In the genomic region with DNA sequence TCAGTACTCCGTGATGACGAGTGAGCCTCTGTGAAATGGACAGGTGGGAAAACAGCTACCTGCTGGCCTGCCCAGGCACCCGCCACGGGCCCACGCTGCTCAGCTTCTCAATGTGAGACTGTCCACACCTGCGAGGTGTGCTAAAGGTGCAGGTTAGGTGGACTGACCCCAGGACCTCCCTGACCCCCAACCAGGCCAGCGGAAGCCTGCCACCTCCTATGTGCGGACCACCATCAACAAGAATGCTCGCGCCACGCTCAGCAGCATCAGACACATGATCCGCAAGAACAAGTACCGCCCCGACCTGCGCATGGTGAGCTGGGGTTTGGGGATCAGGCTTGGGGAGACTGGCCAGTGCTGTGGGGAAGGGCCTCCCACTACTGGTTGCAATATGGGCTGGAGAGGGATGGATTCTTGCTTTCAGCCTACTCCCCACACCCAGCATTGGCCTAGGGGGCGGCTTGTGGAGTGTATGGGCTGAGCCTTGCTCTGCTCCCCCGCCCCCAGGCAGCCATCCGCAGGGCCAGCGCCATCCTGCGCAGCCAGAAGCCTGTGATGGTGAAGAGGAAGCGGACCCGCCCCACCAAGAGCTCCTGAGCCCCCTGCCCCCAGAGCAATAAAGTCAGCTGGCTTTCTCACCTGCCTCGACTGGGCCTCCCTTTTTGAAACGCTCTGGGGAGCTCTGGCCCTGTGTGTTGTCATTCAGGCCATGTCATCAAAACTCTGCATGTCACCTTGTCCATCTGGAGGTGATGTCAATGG, we compare ENCODE assay signal across 9 cellular contexts. TPM values are rescaled to one million over a fixed set of nuclear protein-coding genes. Genes with fewer than 3 reads are reported as not detected.
DNase-seq lines count a peak whose midpoint lies in the region; ATAC-seq, FAIRE-seq and TF ChIP-seq lines count a peak whose summit lies in the region.
"Had no signal": no experiment of that assay in that cellular context is flagged by ENCODE, and none has a peak within 500 bp of the region (broad histone marks: within the 10 kb centered on the region; RNA-seq: fewer than 3 reads in every experiment).

No MANE protein-coding gene starts in this region.

- peak overlapping the region; percentile 98 for H3K4me3 Mint-ChIP-seq in endodermal cell

- WGBS in endodermal cell (ENCODE audit: insufficient coverage in 1 of 2, insufficient read length in 1 of 2), 2 experiments, result 92 to 93% methylated on average over 10 to 24 of the region's 24 CpGs
- 72 to 76% methylated on average over 24 of the region's 24 CpGs for WGBS in pancreas, 2 donors

- intact Hi-C loops in OCI-LY7 (cut with micrococcal nuclease; ENCODE audit: unreplicated experiment), result no loop called here
- intact Hi-C loops in pancreas (cut with DNase I), result loop anchor here in 1 of 3 donors (10.0 kb wide), 1 partner anchor 93 kb away; no protein-coding TSS in a partner anchor

- H3K4me2 ChIP-seq in OCI-LY7 (ENCODE audit: low read length), result peak overlapping the region; percentile 98

- H3K9ac ChIP-seq in endodermal cell (ENCODE audit: extremely low read depth, low read length, poor library complexity, severe bottlenecking), result no peak overlapping the region

- H3K27ac Mint-ChIP-seq in endodermal cell, result no peak overlapping the region

- peaks cover 43% of the 10 kb centered on the region for H3K36me3 Mint-ChIP-seq in endodermal cell (ENCODE audit: low read depth)

- ATAC-seq in pancreas (no peak), HG03342 (IDR thresholded peaks at IDR 0.05; ENCODE audit: unreplicated experiment) (no peak)
- ATAC-seq: activated CD4-positive, CD25-positive, alpha-beta regulatory T cell treated with anti-CD3 and anti-CD28 coated beads, Interleukin-2, amount 50 U/mL, for 24 hours had no signal

- peaks cover 27% of the 10 kb centered on the region for H4K20me1 ChIP-seq in OCI-LY7 (ENCODE audit: insufficient read depth, low read length)

- no peaks in the 10 kb centered on the region for H3K9me3 Mint-ChIP-seq in endodermal cell

- peaks cover 45% of the 10 kb centered on the region for H3K4me1 ChIP-seq in OCI-LY7 (ENCODE audit: insufficient read depth, low read length, poor library complexity, severe bottlenecking)
- peaks cover 21% of the 10 kb centered on the region for H3K4me1 ChIP-seq in endodermal cell (ENCODE audit: control insufficient read depth, insufficient read depth, low read length)
- H3K4me1 ChIP-seq in pancreas, result peaks cover 10 to 27% (median 17%) of the 10 kb centered on the region in 3 donors

- H3K9me2 ChIP-seq in OCI-LY7 (ENCODE audit: insufficient read depth, low read length), result no peaks in the 10 kb centered on the region

- no peak for FAIRE-seq in pancreas (lab: Jason Lieb, UNC)

- H3K9me3 ChIP-seq in OCI-LY7 (ENCODE audit: low read length), result no peaks in the 10 kb centered on the region
- no peaks in the 10 kb centered on the region for H3K9me3 ChIP-seq in endodermal cell (ENCODE audit: control insufficient read depth, low read length)
- no peaks in the 10 kb centered on the region for H3K9me3 ChIP-seq in pancreas

- H3K4me1 Mint-ChIP-seq in endodermal cell, result peaks cover 46% of the 10 kb centered on the region

- DNase-seq in GM12864 (ENCODE audit: low read depth), result no peak
- no peak for DNase-seq in OCI-LY7 (ENCODE audit: low spot score)
- no peak for DNase-seq in endodermal cell
- DNase-seq in pancreas, result peak in 1 of 6 donors; percentile 32
- no peak for DNase-seq in stimulated activated CD4-positive, alpha-beta T cell treated with anti-CD3 and anti-CD28 coated beads, Interleukin-2, amount 100 ng/mL, for 24 hours
- DNase-seq in A172 (ENCODE audit: low spot score), result no peak
- no peak for DNase-seq in putamen (ENCODE audit: low spot score)

- H3K27ac ChIP-seq in OCI-LY7 (ENCODE audit: low read depth, low read length, poor library complexity, severe bottlenecking), result peak overlapping the region; percentile 91
- no peak overlapping the region for H3K27ac ChIP-seq in endodermal cell (ENCODE audit: low read depth, low read length)
- H3K27ac ChIP-seq in pancreas, result no peak overlapping the region

- H3K79me2 ChIP-seq in OCI-LY7 (ENCODE audit: insufficient read depth, low read depth, low read length), result peaks cover 42% of the 10 kb centered on the region

- no peak overlapping the region for H2AFZ ChIP-seq in OCI-LY7 (ENCODE audit: low read length)

- TF ChIP-seq CTCF in GM12864 (IDR thresholded peaks at IDR 0.05; ENCODE audit: low read depth, low read length, missing control alignments) (no peak), OCI-LY7 (conservative IDR thresholded peaks at IDR 0.05; ENCODE audit: low read length) (no peak), endodermal cell (conservative IDR thresholded peaks at IDR 0.05) (no peak), pancreas (IDR thresholded peaks at IDR 0.05) (no peak)

- H3K36me3 ChIP-seq in OCI-LY7 (ENCODE audit: insufficient read depth, low read length) (peaks cover 58% of the 10 kb centered on the region), endodermal cell (ENCODE audit: control insufficient read depth, insufficient read depth, low read length) (peaks cover 49% of the 10 kb centered on the region), pancreas (peaks cover 0 to 23% (median 11%) of the 10 kb centered on the region in 3 donors)

- H3K27me3 Mint-ChIP-seq in endodermal cell (ENCODE audit: insufficient read depth), result no peaks in the 10 kb centered on the region

- POLR2A ChIA-PET in OCI-LY7 (lab: Charles Lee), result no interaction called here

- H3K4me3 ChIP-seq in GM12864 (ENCODE audit: low read depth, low read length) (peak overlapping the region; percentile 69), OCI-LY7 (ENCODE audit: low read depth, low read length, poor library complexity, severe bottlenecking) (peak overlapping the region; percentile 87), endodermal cell (ENCODE audit: low read length) (peak overlapping the region; percentile 99), pancreas (peak overlapping the region in 3 of 4 donors; percentile 76 to 92 (median 77))

- H3K27me3 ChIP-seq in endodermal cell (ENCODE audit: control insufficient read depth, insufficient read depth, low read length, poor library complexity, severe bottlenecking), result no peaks in the 10 kb centered on the region
- no peaks in the 10 kb centered on the region for H3K27me3 ChIP-seq in pancreas

- CTCF ChIA-PET in OCI-LY7 (lab: Charles Lee; ENCODE audit: unreplicated experiment), result interaction anchor here (1.1 kb wide), 1 partner anchor 32 kb away, joined by 3 read pairs; no protein-coding TSS in a partner anchor

- no TSS peak for BruUV-seq in OCI-LY7 (replicated peaks; lab: Mats Ljungman, UMichigan)

RNA-seq across cellular contexts. Expression of gene RPL28, which starts 2.2 kb away (rescaled TPM):
- total RNA-seq in OCI-LY7 (2014; rRNA removed; shearing (Covaris generic)), result 847 and 872 TPM in 2 replicates
- total RNA-seq in OCI-LY7 (2022), result 2,656 and 3,234 TPM in 2 replicates
- 1,000 to 10,000 TPM; 1,672 to 1,902 TPM for total RNA-seq in endodermal cell
- polyA plus RNA-seq in endodermal cell (2013, experiment 1 of 2), result 1,902 TPM
- 1,724 TPM for polyA plus RNA-seq in endodermal cell (2013, experiment 2 of 2)
- 1,000 to 10,000 TPM in 1 of 6 donors, 100 to 1,000 TPM in 5; 420 to 1,198 (median 819) TPM for total RNA-seq in pancreas
- 1,000 to 10,000 TPM in 1 of 2 donors, 100 to 1,000 TPM in 1; 738 to 1,109 TPM for polyA plus RNA-seq in pancreas
- 453 and 647 TPM in 2 replicates for total RNA-seq in A172 (2014; rRNA removed; shearing (Covaris generic))

RNA-seq across cellular contexts. Expression of gene TMEM238, which starts 3.8 kb away (rescaled TPM):
- total RNA-seq in OCI-LY7 (2014; rRNA removed; shearing (Covaris generic)), result 2.6 and 2.7 TPM in 2 replicates
- total RNA-seq in OCI-LY7 (2022), result 6.5 and 7.1 TPM in 2 replicates
- total RNA-seq in endodermal cell, result 1 to 10 TPM; 3.9 to 4.4 TPM
- polyA plus RNA-seq in endodermal cell (2013, experiment 1 of 2), result 0.32 TPM
- not detected for polyA plus RNA-seq in endodermal cell (2013, experiment 2 of 2)
- total RNA-seq in pancreas, result 10 to 100 TPM; 14.7 to 32.7 (median 21.3) TPM
- polyA plus RNA-seq in pancreas, result under 1 TPM; 0.42 TPM
- 1.2 TPM in 1 of 2 replicates, not detected in the other for total RNA-seq in A172 (2014; rRNA removed; shearing (Covaris generic))

RNA-seq across cellular contexts. Expression of gene TMEM190, which starts 11.3 kb away (rescaled TPM):
- not detected in 2 replicates for total RNA-seq in OCI-LY7 (2014; rRNA removed; shearing (Covaris generic))
- not detected in 2 replicates for total RNA-seq in OCI-LY7 (2022)
- total RNA-seq in endodermal cell, result 1 to 10 TPM in 1 of 2 donors, not detected in 1; 1.2 TPM
- polyA plus RNA-seq in endodermal cell (2013, experiment 1 of 2), result 0.61 TPM
- polyA plus RNA-seq in endodermal cell (2013, experiment 2 of 2), result 0.75 TPM
- not detected for total RNA-seq in pancreas
- under 1 TPM in 1 of 2 donors, not detected in 1; 0.45 TPM for polyA plus RNA-seq in pancreas
- total RNA-seq in A172 (2014; rRNA removed; shearing (Covaris generic)), result not detected in 2 replicates

RNA-seq across cellular contexts. Expression of gene IL11, which starts 17.7 kb away (rescaled TPM):
- 0.32 TPM in 1 of 2 replicates, not detected in the other for total RNA-seq in OCI-LY7 (2014; rRNA removed; shearing (Covaris generic))
- 0.46 and 0.55 TPM in 2 replicates for total RNA-seq in OCI-LY7 (2022)
- 1 to 10 TPM in 1 of 2 donors, under 1 TPM in 1; 0.91 to 1.7 TPM for total RNA-seq in endodermal cell
- polyA plus RNA-seq in endodermal cell (2013, experiment 1 of 2), result 6.0 TPM
- 5.8 TPM for polyA plus RNA-seq in endodermal cell (2013, experiment 2 of 2)
- under 1 TPM in 3 of 6 donors, not detected in 3; 0.20 to 0.41 (median 0.37) TPM for total RNA-seq in pancreas
- under 1 TPM; 0.16 to 0.19 TPM for polyA plus RNA-seq in pancreas
- 8.4 and 9.4 TPM in 2 replicates for total RNA-seq in A172 (2014; rRNA removed; shearing (Covaris generic))

RNA-seq across cellular contexts. Expression of gene UBE2S, which starts 19.7 kb away (rescaled TPM):
- total RNA-seq in OCI-LY7 (2014; rRNA removed; shearing (Covaris generic)), result 682 and 848 TPM in 2 replicates
- total RNA-seq in OCI-LY7 (2022) (285 and 321 TPM in 2 replicates), endodermal cell (100 to 1,000 TPM; 202 to 246 TPM), pancreas (1 to 10 TPM; 2.0 to 7.3 (median 5.1) TPM)
- polyA plus RNA-seq in endodermal cell (2013, experiment 1 of 2), result 265 TPM
- 271 TPM for polyA plus RNA-seq in endodermal cell (2013, experiment 2 of 2)
- 1 to 10 TPM; 3.6 to 5.0 TPM for polyA plus RNA-seq in pancreas
- 272 and 464 TPM in 2 replicates for total RNA-seq in A172 (2014; rRNA removed; shearing (Covaris generic))
